39 cellular contexts compared by ENCODE assay signal in genomic region chr3:164303894-164304293, GRCh38.
"Had no signal": no experiment of that assay in that cellular context is flagged by ENCODE, and none has a peak within 500 bp of the region (broad histone marks: within the 10 kb centered on the region; RNA-seq: fewer than 3 reads in every experiment).

No MANE protein-coding gene starts in this region.

- H3K36me3 ChIP-seq: adrenal gland, ascending aorta, brain microvascular endothelial cell, breast epithelium, cardiac muscle cell had no signal

- H3K9me3 ChIP-seq: adrenal gland, ascending aorta, body of pancreas had no signal

- H3K9me3 Mint-ChIP-seq: activated naive CD8-positive, alpha-beta T cell treated with anti-CD3 and anti-CD28 coated beads for 36 hours had no signal

- H3K4me3 Mint-ChIP-seq: activated naive CD4-positive, alpha-beta T cell treated with anti-CD3 and anti-CD28 coated beads for 36 hours; activated naive CD4-positive, alpha-beta T cell treated with anti-CD3 and anti-CD28 coated beads, Interleukin-2, amount 10 ng/mL, durations not matched to agents 7 days and 5 days; activated naive CD4-positive, alpha-beta T cell treated with anti-CD3 and anti-CD28 coated beads, Interleukin-2, amount 50 U/mL, for 24 hours; activated naive CD8-positive, alpha-beta T cell; activated naive CD8-positive, alpha-beta T cell treated with anti-CD3 and anti-CD28 coated beads for 36 hours; activated naive CD8-positive, alpha-beta T cell treated with anti-CD3 and anti-CD28 coated beads, Interleukin-2, amount 10 ng/mL, durations not matched to agents 7 days and 5 days; activated naive CD8-positive, alpha-beta T cell treated with anti-CD3 and anti-CD28 coated beads, Interleukin-2, amount 50 U/mL, for 24 hours; activated T-cell treated with anti-CD3 and anti-CD28 coated beads, Interleukin-2, amount 50 U/mL, for 24 hours; activated T-cell treated with anti-CD3 and anti-CD28 coated beads, Interleukin-2, amount 50 U/mL, for 4 hours; activated T-cell treated with anti-CD3 and anti-CD28 coated beads, Interleukin-2, amount 50 U/mL, for 72 hours; activated T-helper 1 cell treated with anti-CD3 and anti-CD28 coated beads, Interleukin-12 subunit alpha, Interleukin-12 subunit beta, Interleukin-2, Interleukin-4 antibody, amounts not matched to agents 30 ng/mL and 10 ng/mL and 1 ng/mL, durations not matched to agents 14 hours and 24 hours and 36 hours; brain; central memory CD8-positive, alpha-beta T cell had no signal

- H3K4me1 Mint-ChIP-seq: activated naive CD4-positive, alpha-beta T cell treated with anti-CD3 and anti-CD28 coated beads, Interleukin-2, amount 10 ng/mL, durations not matched to agents 7 days and 5 days; activated naive CD4-positive, alpha-beta T cell treated with anti-CD3 and anti-CD28 coated beads, Interleukin-2, amount 50 U/mL, for 24 hours; activated naive CD8-positive, alpha-beta T cell treated with anti-CD3 and anti-CD28 coated beads for 36 hours; activated naive CD8-positive, alpha-beta T cell treated with anti-CD3 and anti-CD28 coated beads, Interleukin-2, amount 10 ng/mL, durations not matched to agents 7 days and 5 days; activated naive CD8-positive, alpha-beta T cell treated with anti-CD3 and anti-CD28 coated beads, Interleukin-2, amount 50 U/mL, for 24 hours; brain; central memory CD8-positive, alpha-beta T cell had no signal

- DNase-seq: activated effector memory CD4-positive, alpha-beta T cell treated with anti-CD3 and anti-CD28 coated beads, Interleukin-2, amount 50 U/mL, for 16 hours; activated effector memory CD4-positive, alpha-beta T cell treated with Interleukin-2 at 50 U/mL for 16 hours; activated gamma-delta T cell; activated gamma-delta T cell treated with Interleukin-2 at 50 U/mL for 16 hours; activated naive CD4-positive, alpha-beta T cell; activated naive CD4-positive, alpha-beta T cell treated with anti-CD3 and anti-CD28 coated beads for 36 hours; activated naive CD4-positive, alpha-beta T cell treated with anti-CD3 and anti-CD28 coated beads, Interleukin-2, amount 10 ng/mL, durations not matched to agents 7 days and 5 days; activated naive CD4-positive, alpha-beta T cell treated with anti-CD3 and anti-CD28 coated beads, Interleukin-2, amount 50 U/mL, for 16 hours; activated naive CD4-positive, alpha-beta T cell treated with Interleukin-2 at 50 U/mL for 16 hours; activated naive CD8-positive, alpha-beta T cell treated with anti-CD3 and anti-CD28 coated beads for 36 hours; activated naive CD8-positive, alpha-beta T cell treated with anti-CD3 and anti-CD28 coated beads, Interleukin-2, amount 10 ng/mL, durations not matched to agents 7 days and 5 days; activated naive CD8-positive, alpha-beta T cell treated with anti-CD3 and anti-CD28 coated beads, Interleukin-2, amount 50 U/mL, for 24 hours; activated T-cell treated with anti-CD3 and anti-CD28 coated beads, Interleukin-2, amount 50 U/mL, for 1 hour; activated T-cell treated with anti-CD3 and anti-CD28 coated beads, Interleukin-2, amount 50 U/mL, for 24 hours; activated T-cell treated with anti-CD3 and anti-CD28 coated beads, Interleukin-2, amount 50 U/mL, for 4 hours; activated T-cell treated with anti-CD3 and anti-CD28 coated beads, Interleukin-2, amount 50 U/mL, for 48 hours; activated T-cell treated with anti-CD3 and anti-CD28 coated beads, Interleukin-2, amount 50 U/mL, for 72 hours; adrenal gland; amniotic stem cell; amygdala; anterior cingulate cortex; aorta; body of pancreas; brain microvascular endothelial cell; caudate nucleus; central memory CD4-positive, alpha-beta T cell; cerebellar nuclear complex had no signal

- H3K27ac Mint-ChIP-seq: activated naive CD4-positive, alpha-beta T cell treated with anti-CD3 and anti-CD28 coated beads for 36 hours; activated naive CD4-positive, alpha-beta T cell treated with anti-CD3 and anti-CD28 coated beads, Interleukin-2, amount 10 ng/mL, durations not matched to agents 7 days and 5 days; activated naive CD4-positive, alpha-beta T cell treated with anti-CD3 and anti-CD28 coated beads, Interleukin-2, amount 50 U/mL, for 24 hours; activated naive CD4-positive, alpha-beta T cell treated with anti-CD3 and anti-CD28 coated beads, Interleukin-2, amount 50 U/mL, for 72 hours; activated naive CD8-positive, alpha-beta T cell; activated naive CD8-positive, alpha-beta T cell treated with anti-CD3 and anti-CD28 coated beads for 36 hours; activated naive CD8-positive, alpha-beta T cell treated with anti-CD3 and anti-CD28 coated beads, Interleukin-2, amount 10 ng/mL, durations not matched to agents 7 days and 5 days; activated naive CD8-positive, alpha-beta T cell treated with anti-CD3 and anti-CD28 coated beads, Interleukin-2, amount 50 U/mL, for 24 hours; activated T-cell treated with anti-CD3 and anti-CD28 coated beads, Interleukin-2, amount 50 U/mL, for 24 hours; activated T-cell treated with anti-CD3 and anti-CD28 coated beads, Interleukin-2, amount 50 U/mL, for 72 hours; activated T-helper 1 cell treated with anti-CD3 and anti-CD28 coated beads, Interleukin-12 subunit alpha, Interleukin-12 subunit beta, Interleukin-2, Interleukin-4 antibody, amounts not matched to agents 30 ng/mL and 10 ng/mL and 1 ng/mL, durations not matched to agents 14 hours and 24 hours and 36 hours; activated T-helper 2 cell treated with anti-CD3 and anti-CD28 coated beads, Interferon-gamma antibody, Interleukin-2, Interleukin-4, amounts not matched to agents 10 μg/mL and 5 μg/mL and 100 μg/mL, durations not matched to agents 14 hours and 24 hours and 36 hours; brain had no signal

- ATAC-seq: activated naive CD4-positive, alpha-beta T cell treated with anti-CD3 and anti-CD28 coated beads, Interleukin-2, amount 50 U/mL, for 72 hours; activated naive CD8-positive, alpha-beta T cell treated with anti-CD3 and anti-CD28 coated beads, Interleukin-2, amount 50 U/mL, for 24 hours; activated T-cell treated with anti-CD3 and anti-CD28 coated beads, Interleukin-2, amount 50 U/mL, for 4 hours; activated T-cell treated with anti-CD3 and anti-CD28 coated beads, Interleukin-2, amount 50 U/mL, for 72 hours; body of pancreas had no signal

- H3K4me1 ChIP-seq: adrenal gland, ascending aorta, body of pancreas, breast epithelium had no signal

- H3K27ac ChIP-seq: adrenal gland, ascending aorta, body of pancreas, brain microvascular endothelial cell, breast epithelium, cardiac muscle cell had no signal

- H3K27me3 Mint-ChIP-seq: activated naive CD4-positive, alpha-beta T cell treated with anti-CD3 and anti-CD28 coated beads, Interleukin-2, amount 10 ng/mL, durations not matched to agents 7 days and 5 days; activated naive CD4-positive, alpha-beta T cell treated with anti-CD3 and anti-CD28 coated beads, Interleukin-2, amount 50 U/mL, for 24 hours; activated naive CD8-positive, alpha-beta T cell; activated naive CD8-positive, alpha-beta T cell treated with anti-CD3 and anti-CD28 coated beads for 36 hours; activated naive CD8-positive, alpha-beta T cell treated with anti-CD3 and anti-CD28 coated beads, Interleukin-2, amount 10 ng/mL, durations not matched to agents 7 days and 5 days; activated naive CD8-positive, alpha-beta T cell treated with anti-CD3 and anti-CD28 coated beads, Interleukin-2, amount 50 U/mL, for 24 hours; activated T-cell treated with anti-CD3 and anti-CD28 coated beads, Interleukin-2, amount 50 U/mL, for 24 hours; brain; central memory CD8-positive, alpha-beta T cell had no signal

- H3K4me3 ChIP-seq: adrenal gland, ascending aorta, body of pancreas, breast epithelium, cardiac muscle cell had no signal

- FAIRE-seq: astrocyte, bronchial epithelial cell had no signal

- H3K27me3 ChIP-seq: adrenal gland, ascending aorta, body of pancreas, brain microvascular endothelial cell, breast epithelium, cardiac muscle cell had no signal

- H3K36me3 Mint-ChIP-seq: activated naive CD4-positive, alpha-beta T cell treated with anti-CD3 and anti-CD28 coated beads, Interleukin-2, amount 10 ng/mL, durations not matched to agents 7 days and 5 days; activated naive CD4-positive, alpha-beta T cell treated with anti-CD3 and anti-CD28 coated beads, Interleukin-2, amount 50 U/mL, for 24 hours; activated naive CD4-positive, alpha-beta T cell treated with anti-CD3 and anti-CD28 coated beads, Interleukin-2, amount 50 U/mL, for 72 hours; activated naive CD8-positive, alpha-beta T cell; activated naive CD8-positive, alpha-beta T cell treated with anti-CD3 and anti-CD28 coated beads for 36 hours; activated naive CD8-positive, alpha-beta T cell treated with anti-CD3 and anti-CD28 coated beads, Interleukin-2, amount 10 ng/mL, durations not matched to agents 7 days and 5 days; brain had no signal
